Comparison of ENCODE assay signal across 1 cellular context in the genomic region with DNA sequence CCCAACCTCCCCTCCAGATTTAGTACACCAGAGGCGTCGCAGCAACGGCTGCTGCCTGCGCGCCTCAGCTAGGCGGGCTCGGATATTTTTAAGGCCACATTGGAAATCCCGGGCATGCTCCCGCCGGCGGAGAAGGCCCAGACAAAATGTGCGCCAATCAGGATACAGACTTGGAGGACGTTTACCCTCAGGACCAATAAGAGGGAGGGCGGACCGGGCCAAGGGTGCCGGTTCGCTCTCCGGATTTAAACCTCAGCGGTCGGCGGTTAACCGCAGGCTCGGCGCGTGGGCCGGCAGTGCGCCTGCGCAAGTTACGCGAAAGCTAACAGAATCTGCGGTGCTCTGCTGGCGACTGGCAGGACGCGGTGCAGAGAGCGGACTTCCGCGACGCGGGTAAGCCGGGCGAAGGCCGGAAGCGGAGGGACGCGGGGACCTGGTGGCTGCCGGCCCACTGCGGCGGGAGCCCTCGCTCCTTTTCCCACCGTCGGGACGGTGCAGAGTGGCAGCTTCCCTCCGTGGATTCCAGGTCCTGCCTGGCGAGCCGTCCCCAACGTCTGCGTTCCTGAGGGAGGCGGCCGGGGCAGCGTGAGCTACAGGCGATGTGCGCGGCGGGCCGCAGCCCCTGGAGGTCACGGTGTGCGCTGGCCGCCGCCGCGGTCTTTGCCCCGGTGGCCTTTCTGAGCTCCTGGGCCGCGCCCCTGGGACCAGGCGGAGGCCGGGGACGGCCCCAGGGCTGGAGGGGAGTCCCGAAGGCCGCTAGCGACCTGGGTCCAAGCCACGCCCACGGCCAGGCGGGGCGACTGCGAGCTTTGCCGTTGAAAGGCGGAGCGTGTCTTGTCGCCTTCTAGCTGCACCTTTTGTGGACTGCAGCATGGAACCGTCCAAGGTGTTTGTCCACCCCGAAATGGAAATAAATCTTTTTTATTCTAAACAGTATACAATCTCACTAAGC.
TF ChIP-seq lines count a peak whose summit lies in the region.

A gene with protein sequence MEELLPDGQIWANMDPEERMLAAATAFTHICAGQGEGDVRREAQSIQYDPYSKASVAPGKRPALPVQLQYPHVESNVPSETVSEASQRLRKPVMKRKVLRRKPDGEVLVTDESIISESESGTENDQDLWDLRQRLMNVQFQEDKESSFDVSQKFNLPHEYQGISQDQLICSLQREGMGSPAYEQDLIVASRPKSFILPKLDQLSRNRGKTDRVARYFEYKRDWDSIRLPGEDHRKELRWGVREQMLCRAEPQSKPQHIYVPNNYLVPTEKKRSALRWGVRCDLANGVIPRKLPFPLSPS (plus strand): TSS at position 296 of the 952 bp plus-strand sequence. CDS start 11,701 bp downstream, outside the sequence.

TF ChIP-seq in GM23338, 12 proteins besides CTCF, POLR2A, EP300 and RAD21 (continued from another document):
- TF ChIP-seq ZNF462 (CRISPR knock-in tag; IDR thresholded peaks at IDR 0.05), result no peak
